ENCODE assay signal across 8 cellular contexts in genomic region chr1:115099693-115100050, GRCh38.
DNase-seq lines count a peak whose midpoint lies in the region; ATAC-seq and TF ChIP-seq lines count a peak whose summit lies in the region.

No MANE protein-coding gene starts in this region.

- peaks cover 30% of the 10 kb centered on the region for H3K4me1 ChIP-seq in muscle layer of colon (ENCODE audit: insufficient read depth, low read length)

- no peak for ATAC-seq in HG03108 (IDR thresholded peaks at IDR 0.05; ENCODE audit: unreplicated experiment)
- no peak for ATAC-seq in HG03571 (IDR thresholded peaks at IDR 0.05; ENCODE audit: unreplicated experiment)

- no peak for TF ChIP-seq CTCF in AG09309 (IDR thresholded peaks at IDR 0.05; ENCODE audit: control insufficient read depth, insufficient read depth, low read depth, low read length, missing control alignments)

- H3K4me3 ChIP-seq in AG09309 (ENCODE audit: control insufficient read depth, low read depth, low read length) (peak overlapping the region; percentile 15), muscle layer of colon (ENCODE audit: low read depth in 1 of 2, low read length in 2 of 2) (peak overlapping the region in 1 of 2 donors; percentile 50)

- peak overlapping the region; percentile 62 for H3K9ac ChIP-seq in muscle layer of colon (ENCODE audit: low read length)

- no peaks in the 10 kb centered on the region for H3K36me3 ChIP-seq in muscle layer of colon (ENCODE audit: insufficient read depth, low read length)

- DNase-seq in AG09309 (ENCODE audit: low read depth) (no peak), HCEC 1CT (peak; percentile 69), amniotic epithelial cell (ENCODE audit: low read depth) (peak; percentile 31), iPS-NIHi7 (ENCODE audit: extremely low spot score) (no peak), UCSD-AML1 (lab: John Stamatoyannopoulos, UW; ENCODE audit: unreplicated experiment) (no peak)

- H3K27ac ChIP-seq in muscle layer of colon (ENCODE audit: low read depth, low read length): peak overlapping the region; percentile 69

- H3K27me3 ChIP-seq in muscle layer of colon (ENCODE audit: control insufficient read depth in 1 of 2, insufficient read depth in 2 of 2, low read length in 2 of 2): no peaks in the 10 kb centered on the region

- H3K9me3 ChIP-seq in muscle layer of colon (ENCODE audit: low read length): no peaks in the 10 kb centered on the region

Comparison
In these comparisons a context has a peak if more than half of its experiments do, and no peak if none do; other contexts are left out.
1. DNase-seq: peak in HCEC 1CT (single experiment) and amniotic epithelial cell (single experiment); none in AG09309 (single experiment), iPS-NIHi7 (single experiment) and UCSD-AML1 (single experiment).